ENCODE assay signal across 14 cellular contexts in genomic region chr1:19466112-19466561, GRCh38. TPM values are rescaled to one million over a fixed set of nuclear protein-coding genes. Genes with fewer than 3 reads are reported as not detected.
DNase-seq lines count a peak whose midpoint lies in the region; ATAC-seq and TF ChIP-seq lines count a peak whose summit lies in the region.
"Had no signal": no experiment of that assay in that cellular context is flagged by ENCODE, and none has a peak within 500 bp of the region (broad histone marks: within the 10 kb centered on the region; RNA-seq: fewer than 3 reads in every experiment).

No MANE protein-coding gene starts in this region.

- H3K9me3 ChIP-seq in lower lobe of right lung (no peaks in the 10 kb centered on the region), suprapubic skin (no peaks in the 10 kb centered on the region)

- no peaks in the 10 kb centered on the region for H3K9me3 Mint-ChIP-seq in activated CD4-positive, alpha-beta T cell treated with anti-CD3 and anti-CD28 coated beads for 36 hours (ENCODE audit: low read depth)
- no peaks in the 10 kb centered on the region for H3K9me3 Mint-ChIP-seq in activated naive CD8-positive, alpha-beta T cell treated with anti-CD3 and anti-CD28 coated beads, Interleukin-2, amount 50 U/mL, for 24 hours

- H3K36me3 Mint-ChIP-seq in activated CD4-positive, alpha-beta T cell treated with anti-CD3 and anti-CD28 coated beads for 36 hours (ENCODE audit: low read depth): peaks cover 35% of the 10 kb centered on the region
- peaks cover 23% of the 10 kb centered on the region for H3K36me3 Mint-ChIP-seq in activated naive CD8-positive, alpha-beta T cell treated with anti-CD3 and anti-CD28 coated beads, Interleukin-2, amount 50 U/mL, for 24 hours (ENCODE audit: low read depth)

- CTCF ChIA-PET in activated CD4-positive, alpha-beta T cell treated with anti-CD3 and anti-CD28 coated beads for 36 hours (lab: Charles Lee): interaction anchor here (1.0 to 2.2 kb wide), 6 partner anchors 15 to 185 kb away, joined by 3 to 8 read pairs (median 5); no protein-coding TSS in a partner anchor

- peaks cover 10% of the 10 kb centered on the region for H3K36me3 ChIP-seq in lower lobe of right lung
- peaks cover 3% of the 10 kb centered on the region for H3K36me3 ChIP-seq in suprapubic skin

- H3K4me3 ChIP-seq in lower lobe of right lung: no peak overlapping the region
- H3K4me3 ChIP-seq in suprapubic skin: no peak overlapping the region

- no peak for TF ChIP-seq POLR2A in suprapubic skin (IDR thresholded peaks at IDR 0.05)

- ATAC-seq in activated CD4-positive, alpha-beta T cell treated with anti-CD3 and anti-CD28 coated beads for 36 hours: no peak
- ATAC-seq in activated naive CD8-positive, alpha-beta T cell treated with anti-CD3 and anti-CD28 coated beads, Interleukin-2, amount 50 U/mL, for 24 hours: no peak
- ATAC-seq in lower lobe of right lung: no peak
- ATAC-seq in GM21576 (IDR thresholded peaks at IDR 0.05; ENCODE audit: unreplicated experiment): no peak
- ATAC-seq: foreskin keratinocyte, left ventricle myocardium superior had no signal

- no peaks in the 10 kb centered on the region for H3K27me3 Mint-ChIP-seq in activated CD4-positive, alpha-beta T cell treated with anti-CD3 and anti-CD28 coated beads for 36 hours
- H3K27me3 Mint-ChIP-seq in activated naive CD8-positive, alpha-beta T cell treated with anti-CD3 and anti-CD28 coated beads, Interleukin-2, amount 50 U/mL, for 24 hours: no peaks in the 10 kb centered on the region

- no peak for DNase-seq in activated CD4-positive, alpha-beta T cell treated with anti-CD3 and anti-CD28 coated beads for 36 hours
- DNase-seq in activated CD4-positive, alpha-beta T cell treated with anti-CD3 and anti-CD28 coated beads, Interleukin-2, amount 50 U/mL, for 1 hour: no peak
- no peak for DNase-seq in activated naive CD8-positive, alpha-beta T cell treated with anti-CD3 and anti-CD28 coated beads, Interleukin-2, amount 50 U/mL, for 24 hours
- no peak for DNase-seq in lower lobe of right lung
- DNase-seq in suprapubic skin (ENCODE audit: low spot score in 2 of 2): no peak
- no peak for DNase-seq in SIG-M5 treated with dmso at 0.1 percent for 504 hours (lab: John Stamatoyannopoulos, UW; ENCODE audit: unreplicated experiment)
- no peak for DNase-seq in SK-N-DZ (ENCODE audit: low spot score)
- DNase-seq: cortex of kidney; foreskin keratinocyte; left ventricle myocardium superior; NCI-H69; Right ventricle myocardium superior; stimulated activated CD4-positive, alpha-beta T cell treated with anti-CD3 and anti-CD28 coated beads, Interleukin-4, amount 100 ng/mL, for 1 hour had no signal

- H3K27ac ChIP-seq in lower lobe of right lung (peak overlapping the region; percentile 5), suprapubic skin (peak overlapping the region; percentile 59)
- H3K27ac ChIP-seq: foreskin keratinocyte had no signal

- intact Hi-C loops in activated CD4-positive, alpha-beta T cell treated with anti-CD3 and anti-CD28 coated beads for 36 hours (cut with DNase I, micrococcal nuclease): loop anchor here in 1 of 2 experiments (5.0 kb wide), 1 partner anchor 74 kb away; no protein-coding TSS in a partner anchor
- intact Hi-C loops in lower lobe of right lung (cut with DNase I): no loop called here

- peaks cover 93% of the 10 kb centered on the region for H3K4me1 Mint-ChIP-seq in activated CD4-positive, alpha-beta T cell treated with anti-CD3 and anti-CD28 coated beads for 36 hours
- H3K4me1 Mint-ChIP-seq in activated naive CD8-positive, alpha-beta T cell treated with anti-CD3 and anti-CD28 coated beads, Interleukin-2, amount 50 U/mL, for 24 hours: peaks cover 96% of the 10 kb centered on the region

- POLR2A ChIA-PET in activated CD4-positive, alpha-beta T cell treated with anti-CD3 and anti-CD28 coated beads for 36 hours (lab: Charles Lee): interaction anchor here (0.6 kb wide), 2 partner anchors 87 to 142 kb away, joined by 3 read pairs; no protein-coding TSS in a partner anchor

- no peak overlapping the region for H3K4me3 Mint-ChIP-seq in activated CD4-positive, alpha-beta T cell treated with anti-CD3 and anti-CD28 coated beads for 36 hours
- no peak overlapping the region for H3K4me3 Mint-ChIP-seq in activated naive CD8-positive, alpha-beta T cell treated with anti-CD3 and anti-CD28 coated beads, Interleukin-2, amount 50 U/mL, for 24 hours

- no peaks in the 10 kb centered on the region for H3K27me3 ChIP-seq in lower lobe of right lung (ENCODE audit: low read depth)
- H3K27me3 ChIP-seq in suprapubic skin: no peaks in the 10 kb centered on the region
- H3K27me3 ChIP-seq: foreskin keratinocyte had no signal

- H3K4me1 ChIP-seq in lower lobe of right lung (peaks cover 91% of the 10 kb centered on the region), suprapubic skin (peaks cover 86% of the 10 kb centered on the region)

- TF ChIP-seq EP300 in suprapubic skin (IDR thresholded peaks at IDR 0.05): no peak

- no peak for TF ChIP-seq CTCF in lower lobe of right lung (IDR thresholded peaks at IDR 0.05)
- TF ChIP-seq CTCF in suprapubic skin (IDR thresholded peaks at IDR 0.05): no peak

- 65% methylated on average over 7 of the region's 9 CpGs for WGBS in suprapubic skin

- peak overlapping the region; percentile 78 for H3K27ac Mint-ChIP-seq in activated CD4-positive, alpha-beta T cell treated with anti-CD3 and anti-CD28 coated beads for 36 hours
- peak overlapping the region; percentile 47 for H3K27ac Mint-ChIP-seq in activated naive CD8-positive, alpha-beta T cell treated with anti-CD3 and anti-CD28 coated beads, Interleukin-2, amount 50 U/mL, for 24 hours

RNA-seq across cellular contexts. Expression of gene CAPZB, which starts 19.2 kb away (rescaled TPM):
- 100 to 1,000 TPM; 320 to 346 TPM for total RNA-seq in activated CD4-positive, alpha-beta T cell treated with anti-CD3 and anti-CD28 coated beads for 36 hours
- total RNA-seq in lower lobe of right lung (236 TPM), suprapubic skin (100 to 1,000 TPM; 101 to 130 (median 126) TPM)
- polyA plus RNA-seq in SK-N-DZ (2014; cell fraction: cytosol; rRNA removed): 68.7 and 78.3 TPM in 2 replicates
- polyA plus RNA-seq in SK-N-DZ (2014; cell fraction: nucleus; rRNA removed): 34.4 and 48.8 TPM in 2 replicates
